Comparison of ENCODE assay signal across 23 cellular contexts in genomic region chr14:21712039-21712438, GRCh38. TPM values are rescaled to one million over a fixed set of nuclear protein-coding genes. Genes with fewer than 3 reads are reported as not detected.
A peak's percentile ranks its signal among the peaks of the same experiment; 100 is the strongest.
DNase-seq lines count a peak whose midpoint lies in the region; ATAC-seq and TF ChIP-seq lines count a peak whose summit lies in the region.
"Had no signal": no experiment of that assay in that cellular context is flagged by ENCODE, and none has a peak within 500 bp of the region (broad histone marks: within the 10 kb centered on the region; RNA-seq: fewer than 3 reads in every experiment).

No MANE protein-coding gene starts in this region.

- peaks cover 18% of the 10 kb centered on the region for H3K4me1 ChIP-seq in A673 (ENCODE audit: insufficient read depth, low read length, poor library complexity, severe bottlenecking)
- no peaks in the 10 kb centered on the region for H3K4me1 ChIP-seq in CD4-positive, CD25-positive, alpha-beta regulatory T cell (ENCODE audit: control insufficient read depth, insufficient read depth, low read length, poor library complexity, severe bottlenecking)
- H3K4me1 ChIP-seq: ascending aorta, pancreas, right atrium auricular region, tibial artery had no signal

- no peaks in the 10 kb centered on the region for H3K27me3 ChIP-seq in A673 (replicated peaks; ENCODE audit: insufficient read depth, low read depth, low read length, poor library complexity)
- H3K27me3 ChIP-seq in CD4-positive, CD25-positive, alpha-beta regulatory T cell (ENCODE audit: control insufficient read depth, insufficient read depth, low read length): peaks cover 4% of the 10 kb centered on the region
- H3K27me3 ChIP-seq: ascending aorta, pancreas, right atrium auricular region, tibial artery had no signal

- peak overlapping the region; percentile 36 to 73 (median 72) for H3K4me3 Mint-ChIP-seq in CD4-positive, CD25-positive, alpha-beta regulatory T cell
- peak overlapping the region; percentile 51 for H3K4me3 Mint-ChIP-seq in activated CD4-positive, alpha-beta memory T cell treated with anti-CD3 and anti-CD28 coated beads for 36 hours
- H3K4me3 Mint-ChIP-seq in central memory CD8-positive, alpha-beta T cell: no peak overlapping the region
- H3K4me3 Mint-ChIP-seq: dendritic cell treated with granulocyte-macrophage colony-stimulating factor and Interleukin-4, amounts not matched to agents 40 ng/mL and 50 ng/mL, for 4 days; GM23338; nephron progenitor cell had no signal

- peak overlapping the region; percentile 12 to 89 (median 81) for H3K27ac Mint-ChIP-seq in CD4-positive, CD25-positive, alpha-beta regulatory T cell
- peak overlapping the region; percentile 51 for H3K27ac Mint-ChIP-seq in activated CD4-positive, alpha-beta memory T cell treated with anti-CD3 and anti-CD28 coated beads for 36 hours
- H3K27ac Mint-ChIP-seq in central memory CD8-positive, alpha-beta T cell (ENCODE audit: low read depth): no peak overlapping the region
- H3K27ac Mint-ChIP-seq: dendritic cell treated with granulocyte-macrophage colony-stimulating factor and Interleukin-4, amounts not matched to agents 40 ng/mL and 50 ng/mL, for 4 days; GM23338; nephron progenitor cell had no signal

- H3K4me1 Mint-ChIP-seq in CD4-positive, CD25-positive, alpha-beta regulatory T cell: peaks cover 0 to 7% (median 4%) of the 10 kb centered on the region in 4 donors
- no peaks in the 10 kb centered on the region for H3K4me1 Mint-ChIP-seq in activated CD4-positive, alpha-beta memory T cell treated with anti-CD3 and anti-CD28 coated beads for 36 hours (ENCODE audit: low read depth)
- no peaks in the 10 kb centered on the region for H3K4me1 Mint-ChIP-seq in central memory CD8-positive, alpha-beta T cell
- H3K4me1 Mint-ChIP-seq: GM23338, nephron progenitor cell had no signal

- H3K27ac ChIP-seq in A673 (ENCODE audit: low read depth, low read length, poor library complexity, severe bottlenecking): peak overlapping the region; percentile 49
- H3K27ac ChIP-seq in CD4-positive, CD25-positive, alpha-beta regulatory T cell (ENCODE audit: insufficient read depth, low read length, poor library complexity, severe bottlenecking): peak overlapping the region; percentile 56
- H3K27ac ChIP-seq in substantia nigra (ENCODE audit: low read depth, low read length, poor library complexity, severe bottlenecking): no peak overlapping the region
- H3K27ac ChIP-seq: ascending aorta, pancreas, right atrium auricular region, tibial artery had no signal

- peaks cover 41% of the 10 kb centered on the region for H3K27me3 Mint-ChIP-seq in CD4-positive, CD25-positive, alpha-beta regulatory T cell
- H3K27me3 Mint-ChIP-seq in activated CD4-positive, alpha-beta memory T cell treated with anti-CD3 and anti-CD28 coated beads for 36 hours: peaks cover 14% of the 10 kb centered on the region
- H3K27me3 Mint-ChIP-seq in central memory CD8-positive, alpha-beta T cell: peaks cover 70% of the 10 kb centered on the region

- POLR2A ChIA-PET in A673 (lab: Charles Lee; ENCODE audit: low non-redundant PET): no interaction called here
- POLR2A ChIA-PET in activated CD4-positive, alpha-beta memory T cell treated with anti-CD3 and anti-CD28 coated beads for 36 hours (lab: Charles Lee): no interaction called here

- H3K36me3 Mint-ChIP-seq in CD4-positive, CD25-positive, alpha-beta regulatory T cell: no peaks in the 10 kb centered on the region
- no peaks in the 10 kb centered on the region for H3K36me3 Mint-ChIP-seq in activated CD4-positive, alpha-beta memory T cell treated with anti-CD3 and anti-CD28 coated beads for 36 hours
- H3K36me3 Mint-ChIP-seq in central memory CD8-positive, alpha-beta T cell (ENCODE audit: insufficient read depth): peaks cover 1% of the 10 kb centered on the region

- no TSS peak for BruUV-seq in A673 (replicated peaks; lab: Mats Ljungman, UMichigan)

- intact Hi-C loops in A673 (cut with micrococcal nuclease; ENCODE audit: unreplicated experiment): no loop called here
- intact Hi-C loops in activated CD4-positive, alpha-beta memory T cell treated with anti-CD3 and anti-CD28 coated beads for 36 hours (cut with micrococcal nuclease): loop anchor here (10.0 kb wide), 1 partner anchor 67 kb away; no protein-coding TSS in a partner anchor

- H3K4me3 ChIP-seq in A673 (ENCODE audit: low read depth, low read length, poor library complexity, severe bottlenecking): no peak overlapping the region
- peak overlapping the region; percentile 71 for H3K4me3 ChIP-seq in CD4-positive, CD25-positive, alpha-beta regulatory T cell (ENCODE audit: low read depth, low read length)
- H3K4me3 ChIP-seq: ascending aorta, GM23338, pancreas, right atrium auricular region, tibial artery had no signal

- peaks cover 0 to 2% (median 0%) of the 10 kb centered on the region in 7 donors for H3K9me3 Mint-ChIP-seq in CD4-positive, CD25-positive, alpha-beta regulatory T cell
- H3K9me3 Mint-ChIP-seq in activated CD4-positive, alpha-beta memory T cell treated with anti-CD3 and anti-CD28 coated beads for 36 hours: no peaks in the 10 kb centered on the region
- H3K9me3 Mint-ChIP-seq in central memory CD8-positive, alpha-beta T cell: no peaks in the 10 kb centered on the region

- H3K9me3 ChIP-seq in A673 (ENCODE audit: low read depth, low read length, poor library complexity, severe bottlenecking): peaks cover 2% of the 10 kb centered on the region
- peaks cover 0 to 3% of the 10 kb centered on the region in 2 experiments for H3K9me3 ChIP-seq in CD4-positive, CD25-positive, alpha-beta regulatory T cell (ENCODE audit: control insufficient read depth in 2 of 2, low read length in 2 of 2)
- H3K9me3 ChIP-seq: ascending aorta, pancreas, right atrium auricular region, SK-N-SH, tibial artery had no signal

- DNase-seq in A673 (ENCODE audit: low spot score) (no peak), DMS153 (lab: John Stamatoyannopoulos, UW) (no peak), substantia nigra (lab: John Stamatoyannopoulos, UW) (no peak)
- DNase-seq in CD4-positive, CD25-positive, alpha-beta regulatory T cell: peak in 1 of 3 donors; percentile 60
- peak; percentile 20 for DNase-seq in activated CD4-positive, alpha-beta memory T cell treated with anti-CD3 and anti-CD28 coated beads for 36 hours
- no peak for DNase-seq in central memory CD8-positive, alpha-beta T cell (ENCODE audit: low spot score in 2 of 2)
- DNase-seq: glutamatergic neuron, NCI-H2029 treated with DMSO at 0.1 percent for 48 hours, T-helper 9 cell, tibial artery had no signal

- ATAC-seq in CD4-positive, CD25-positive, alpha-beta regulatory T cell (ENCODE audit: low read depth in 2 of 2): peak; percentile 49 to 50
- peak; percentile 49 for ATAC-seq in central memory CD8-positive, alpha-beta T cell (replicated peaks; ENCODE audit: extremely low read depth, poor library complexity, severe bottlenecking)
- no peak for ATAC-seq in GM21447 (IDR thresholded peaks at IDR 0.05; ENCODE audit: unreplicated experiment)

- TF ChIP-seq CTCF in A673 (conservative IDR thresholded peaks at IDR 0.05; ENCODE audit: low read depth, low read length): no peak

- H3K36me3 ChIP-seq in A673 (ENCODE audit: insufficient read depth, low read length, poor library complexity, severe bottlenecking): no peaks in the 10 kb centered on the region
- H3K36me3 ChIP-seq in CD4-positive, CD25-positive, alpha-beta regulatory T cell (ENCODE audit: control insufficient read depth, insufficient read depth, low read length): no peaks in the 10 kb centered on the region
- H3K36me3 ChIP-seq: ascending aorta, pancreas, right atrium auricular region, tibial artery had no signal

- CTCF ChIA-PET in A673 (lab: Charles Lee): interaction anchor here (0.6 to 1.2 kb wide), 3 partner anchors 11 to 543 kb away, joined by 3 to 13 read pairs (median 5); no protein-coding TSS in a partner anchor
- CTCF ChIA-PET in activated CD4-positive, alpha-beta memory T cell treated with anti-CD3 and anti-CD28 coated beads for 36 hours (lab: Charles Lee): interaction anchor here (1.0 to 3.5 kb wide), 12 partner anchors 9 to 858 kb away, joined by 3 to 32 read pairs (median 4); partner anchors contain the start of gene CHD8

RNA-seq across cellular contexts. Expression of gene OR4E1, which starts 38.4 kb away (rescaled TPM):
- not detected in 2 replicates for total RNA-seq in A673 (2021)
- not detected for total RNA-seq in CD4-positive, CD25-positive, alpha-beta regulatory T cell
- polyA plus RNA-seq in CD4-positive, CD25-positive, alpha-beta regulatory T cell: under 1 TPM in 1 of 4 donors, not detected in 3; 0.18 TPM
- under 1 TPM; 0.07 TPM for total RNA-seq in activated CD4-positive, alpha-beta memory T cell treated with anti-CD3 and anti-CD28 coated beads for 36 hours
- total RNA-seq: ascending aorta, cardiac septum, G401, GM23338, liver, MCF 10A, pancreas, right atrium auricular region had no signal
- polyA plus RNA-seq: GM23338, keratinocyte, liver, pancreas, SK-N-SH had no signal

RNA-seq across cellular contexts. Expression of gene OR4E2, which starts 58.4 kb away (rescaled TPM):
- total RNA-seq in A673 (2021): 10.8 and 11.8 TPM in 2 replicates
- total RNA-seq in CD4-positive, CD25-positive, alpha-beta regulatory T cell: not detected
- polyA plus RNA-seq in CD4-positive, CD25-positive, alpha-beta regulatory T cell: not detected
- not detected for total RNA-seq in activated CD4-positive, alpha-beta memory T cell treated with anti-CD3 and anti-CD28 coated beads for 36 hours
- total RNA-seq: ascending aorta, cardiac septum, G401, GM23338, liver, MCF 10A, pancreas, right atrium auricular region had no signal
- polyA plus RNA-seq: GM23338, keratinocyte, liver, pancreas, SK-N-SH had no signal

Comparison
In these comparisons a context has a peak if more than half of its experiments do, and no peak if none do; other contexts are left out.
1. RNA of gene OR4E2, which starts 58.4 kb away (total RNA-seq): 10.8 to 11.8 TPM in A673; not detected in CD4-positive, CD25-positive, alpha-beta regulatory T cell (single experiment) and not detected in activated CD4-positive, alpha-beta memory T cell treated with anti-CD3 and anti-CD28 coated beads for 36 hours; every median in the first group is over 10 times any median in the second.